Comparison of ENCODE assay signal across 1 cellular context in the genomic region with DNA sequence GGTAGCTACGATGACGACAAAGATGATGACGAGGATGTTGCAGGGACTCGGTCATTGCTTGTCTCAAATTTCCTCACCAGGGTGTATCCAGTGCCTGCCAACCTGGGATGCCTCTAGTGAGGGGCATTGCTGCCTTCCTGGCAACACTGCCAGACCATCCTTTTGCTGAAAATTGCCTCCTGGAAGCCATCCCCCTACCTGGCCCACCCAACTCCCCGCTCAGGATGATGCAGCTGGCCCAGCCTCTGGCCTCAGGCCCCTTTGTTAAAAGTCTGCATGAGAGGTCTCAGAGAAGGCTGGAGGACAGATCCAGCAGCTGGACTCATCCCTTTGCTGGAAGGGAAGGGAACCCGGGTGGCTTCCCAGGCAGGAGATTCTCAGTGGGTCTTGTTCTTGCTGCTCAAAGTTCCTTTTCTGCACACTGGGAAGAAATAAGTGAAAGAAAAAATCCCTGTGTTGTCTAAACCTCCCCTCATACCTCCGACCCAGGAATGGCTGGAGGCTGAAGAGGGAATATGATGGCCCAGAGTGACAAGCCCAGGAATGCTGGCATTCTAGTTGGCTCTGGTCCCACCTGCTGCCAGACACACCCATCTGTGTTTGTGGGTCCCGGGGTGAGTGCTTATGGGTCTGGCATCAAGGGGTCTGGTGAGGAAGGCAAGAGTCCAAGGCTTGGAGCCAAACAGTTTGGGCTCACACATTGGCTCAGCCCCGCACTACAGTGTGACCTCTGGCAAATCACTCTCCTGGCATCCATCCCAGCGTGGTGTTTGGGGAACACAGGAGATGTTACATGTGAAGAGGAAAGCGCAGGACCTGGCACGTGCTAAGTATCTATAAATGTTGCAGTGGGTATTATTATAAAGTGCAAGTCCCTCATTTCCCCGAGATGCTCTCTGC.
TF ChIP-seq lines count a peak whose summit lies in the region.

No MANE protein-coding gene starts in this region.

TF ChIP-seq in H1, 55 proteins besides CTCF, POLR2A, EP300 and RAD21:
- TF ChIP-seq KDM5A (IDR thresholded peaks at IDR 0.05; ENCODE audit: low read length) = no peak
- TF ChIP-seq ZNF274 (IDR thresholded peaks at IDR 0.05; ENCODE audit: borderline replicate concordance, extremely low read depth, low read length) = no peak
- TF ChIP-seq SP2 (IDR thresholded peaks at IDR 0.05; ENCODE audit: low read length) = no peak
- no peak for TF ChIP-seq GTF2F1 (IDR thresholded peaks at IDR 0.05; ENCODE audit: borderline replicate concordance, low read depth, low read length)
- no peak for TF ChIP-seq BACH1 (IDR thresholded peaks at IDR 0.05; ENCODE audit: low read length)
- no peak for TF ChIP-seq EGR1 (IDR thresholded peaks at IDR 0.05; ENCODE audit: borderline replicate concordance, low read depth, low read length)
- TF ChIP-seq PHF8 (conservative IDR thresholded peaks at IDR 0.05; ENCODE audit: low read depth, low read length) = no peak
- TF ChIP-seq TAF1 (IDR thresholded peaks at IDR 0.05; ENCODE audit: low read depth, low read length) = no peak
- TF ChIP-seq HDAC2 (IDR thresholded peaks at IDR 0.05; ENCODE audit: borderline replicate concordance in 1 of 2, low read depth in 2 of 2, low read length in 2 of 2) = no peak
- TF ChIP-seq MAFK (IDR thresholded peaks at IDR 0.05; ENCODE audit: low read depth, low read length) = no peak
- no peak for TF ChIP-seq TEAD4 (IDR thresholded peaks at IDR 0.05; ENCODE audit: low read depth, low read length)
